In genomic region chr10:132164801-132165278, GRCh38 we compare ENCODE assay signal across 1 cellular context.
TF ChIP-seq lines count a peak whose summit lies in the region.

No MANE protein-coding gene starts in this region.

TF ChIP-seq in IMR-90, 13 proteins besides CTCF, POLR2A, EP300 and RAD21:
- TF ChIP-seq, protein P1, sequence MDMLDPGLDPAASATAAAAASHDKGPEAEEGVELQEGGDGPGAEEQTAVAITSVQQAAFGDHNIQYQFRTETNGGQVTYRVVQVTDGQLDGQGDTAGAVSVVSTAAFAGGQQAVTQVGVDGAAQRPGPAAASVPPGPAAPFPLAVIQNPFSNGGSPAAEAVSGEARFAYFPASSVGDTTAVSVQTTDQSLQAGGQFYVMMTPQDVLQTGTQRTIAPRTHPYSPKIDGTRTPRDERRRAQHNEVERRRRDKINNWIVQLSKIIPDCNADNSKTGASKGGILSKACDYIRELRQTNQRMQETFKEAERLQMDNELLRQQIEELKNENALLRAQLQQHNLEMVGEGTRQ (IDR thresholded peaks at IDR 0.05; ENCODE audit: low read depth, low read length), result no peak
- TF ChIP-seq FOS (IDR thresholded peaks at IDR 0.05; ENCODE audit: low read depth, low read length) (no peak), NFE2L2 (IDR thresholded peaks at IDR 0.05; ENCODE audit: low read depth, low read length) (no peak), CEBPB (IDR thresholded peaks at IDR 0.05; ENCODE audit: low read depth, low read length) (no peak), ELK1 (IDR thresholded peaks at IDR 0.05; ENCODE audit: borderline replicate concordance, low read depth, low read length) (no peak), RFX5 (IDR thresholded peaks at IDR 0.05; ENCODE audit: low read depth, low read length) (no peak), RCOR1 (IDR thresholded peaks at IDR 0.05; ENCODE audit: insufficient replicate concordance, low read length) (no peak), MAFK (IDR thresholded peaks at IDR 0.05; ENCODE audit: low read depth, low read length) (no peak), BHLHE40 (IDR thresholded peaks at IDR 0.05; ENCODE audit: low read depth, low read length) (no peak), CHD1 (IDR thresholded peaks at IDR 0.05; ENCODE audit: low read depth, low read length) (no peak), SMC3 (IDR thresholded peaks at IDR 0.05; ENCODE audit: low read depth, low read length) (no peak), MXI1 (IDR thresholded peaks at IDR 0.05; ENCODE audit: borderline replicate concordance, low read depth, low read length) (no peak), MAZ (IDR thresholded peaks at IDR 0.05; ENCODE audit: borderline replicate concordance, low read depth, low read length) (no peak)
TF ChIP-seq in IMR-90: peak in this region for 0.
